ENCODE assay signal across 18 cellular contexts in the genomic region with DNA sequence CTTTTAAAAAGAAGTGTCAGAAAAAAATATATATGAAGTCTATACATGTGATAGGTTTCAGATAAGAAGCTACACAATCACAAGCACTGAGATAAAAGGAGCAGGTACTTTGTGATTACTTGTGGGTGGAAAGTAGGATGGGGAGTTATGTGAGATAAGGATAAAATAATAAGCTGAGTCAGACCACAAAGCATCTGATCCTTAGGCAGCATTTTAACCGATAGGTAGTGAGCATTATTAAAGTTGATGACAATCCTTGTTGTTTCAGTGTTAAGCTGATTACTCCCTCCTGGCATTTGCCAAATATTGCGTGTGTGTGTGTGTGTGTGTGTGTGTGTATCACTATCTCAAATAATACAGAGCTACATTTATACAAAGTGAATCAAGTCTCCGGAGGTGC.
A peak's percentile ranks its signal among the peaks of the same experiment; 100 is the strongest.
DNase-seq lines count a peak whose midpoint lies in the region; ATAC-seq and TF ChIP-seq lines count a peak whose summit lies in the region.
"Had no signal": no experiment of that assay in that cellular context is flagged by ENCODE, and none has a peak within 500 bp of the region (broad histone marks: within the 10 kb centered on the region; RNA-seq: fewer than 3 reads in every experiment).

No MANE protein-coding gene starts in this region.

- in situ Hi-C loops in brain microvascular endothelial cell (cut with HindIII; ENCODE audit: low pct_ligation_motif_present, low sequenced_read_pairs), result no loop called here

- ATAC-seq in HG03442 (IDR thresholded peaks at IDR 0.05; ENCODE audit: unreplicated experiment), result no peak
- ATAC-seq: CD8-positive, alpha-beta T cell; GM12878; HepG2 had no signal

- H3K27me3 ChIP-seq in brain microvascular endothelial cell (replicated peaks), result no peaks in the 10 kb centered on the region
- H3K27me3 ChIP-seq: BLaER1 had no signal

- H3K4me3 ChIP-seq in Jurkat, Clone E6-1 (ENCODE audit: low read length), result no peak overlapping the region
- H3K4me3 ChIP-seq in brain microvascular endothelial cell (ENCODE audit: low read depth, low read length) (no peak overlapping the region), retinal pigment epithelial cell (ENCODE audit: low read length) (no peak overlapping the region)
- H3K4me3 ChIP-seq: BLaER1, GM12878 had no signal

- no peaks in the 10 kb centered on the region for H3K36me3 ChIP-seq in brain microvascular endothelial cell (replicated peaks)
- H3K36me3 ChIP-seq: BLaER1 had no signal

- DNase-seq in NCI-H82 (lab: John Stamatoyannopoulos, UW) (peak; percentile 29), NCI-H82 treated with DMSO at 0.1 percent for 48 hours (lab: John Stamatoyannopoulos, UW; ENCODE audit: unreplicated experiment) (no peak), brain microvascular endothelial cell (peak; percentile 12), retinal pigment epithelial cell (ENCODE audit: low read depth) (peak; percentile 81), NOMO-1 (lab: John Stamatoyannopoulos, UW; ENCODE audit: unreplicated experiment in 2 of 2) (no peak), NCI-H187 treated with DMSO at 0.1 percent for 48 hours (lab: John Stamatoyannopoulos, UW) (no peak)
- peak; percentile 88 for DNase-seq in Jurkat, Clone E6-1 (ENCODE audit: low read depth, low spot score)
- DNase-seq: CD8-positive, alpha-beta T cell; DMS79; GDM1; MM.1S; NCI-H1105; NCI-H1694 treated with DMSO at 0.1 percent for 48 hours; NCI-H69 had no signal

- no peak for TF ChIP-seq CTCF in brain microvascular endothelial cell (IDR thresholded peaks at IDR 0.05; ENCODE audit: low read depth, low read length, missing control alignments)
- no peak for TF ChIP-seq CTCF in retinal pigment epithelial cell (conservative IDR thresholded peaks at IDR 0.05; ENCODE audit: low read depth, low read length)

- H3K27ac ChIP-seq in brain microvascular endothelial cell, result no peak overlapping the region
- H3K27ac ChIP-seq: BLaER1 had no signal

Comparison
In these comparisons a context has a peak if more than half of its experiments do, and no peak if none do; other contexts are left out.
1. DNase-seq: peak in NCI-H82 (single experiment), Jurkat, Clone E6-1 (single experiment), brain microvascular endothelial cell (single experiment) and retinal pigment epithelial cell (single experiment); none in NCI-H82 treated with DMSO at 0.1 percent for 48 hours (single experiment), NOMO-1 (0 of 2) and NCI-H187 treated with DMSO at 0.1 percent for 48 hours (single experiment).